10 cellular contexts compared by ENCODE assay signal in the genomic region with DNA sequence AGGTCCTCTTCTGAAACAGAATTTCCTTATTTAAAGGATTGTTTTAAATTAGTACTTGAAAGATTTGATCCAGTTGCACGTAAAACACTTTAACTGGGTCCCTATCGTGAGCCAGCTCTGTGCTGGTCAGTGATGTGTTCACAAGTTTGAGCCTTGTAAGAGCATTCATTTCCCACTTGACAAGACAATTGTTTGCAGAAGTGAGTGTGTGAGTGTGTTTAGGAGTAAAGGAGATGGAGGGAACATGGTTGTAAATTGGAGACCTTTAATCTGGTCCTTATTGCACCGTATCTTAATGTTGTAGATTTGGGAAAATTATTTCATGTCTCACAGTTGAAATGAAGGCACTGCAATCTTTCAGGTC. TPM values are rescaled to one million over a fixed set of nuclear protein-coding genes. Genes with fewer than 3 reads are reported as not detected.
A peak's percentile ranks its signal among the peaks of the same experiment; 100 is the strongest.
DNase-seq lines count a peak whose midpoint lies in the region; ATAC-seq and TF ChIP-seq lines count a peak whose summit lies in the region.
"Not testable (repeated sequence)": the region's sequence is repeated elsewhere in the genome, so short reads cannot be mapped to it uniquely, and the experiment has no call there.
"Had no signal": no experiment of that assay in that cellular context is flagged by ENCODE, and none has a peak within 500 bp of the region (broad histone marks: within the 10 kb centered on the region; RNA-seq: fewer than 3 reads in every experiment).

No MANE protein-coding gene starts in this region.

- H3K27me3 Mint-ChIP-seq in CD14-positive monocyte (ENCODE audit: low read depth in 3 of 3) = not testable (repeated sequence)
- H3K27me3 Mint-ChIP-seq in activated CD4-positive, alpha-beta T cell treated with anti-CD3 and anti-CD28 coated beads, Interleukin-2, amount 10 ng/mL, durations not matched to agents 7 days and 5 days = peaks cover 20% of the 10 kb centered on the region

- H3K27ac Mint-ChIP-seq in CD14-positive monocyte = peak overlapping the region in 6 of 7 donors; percentile 38 to 99 (median 97)
- peak overlapping the region; percentile 4 for H3K27ac Mint-ChIP-seq in activated CD4-positive, alpha-beta T cell treated with anti-CD3 and anti-CD28 coated beads, Interleukin-2, amount 10 ng/mL, durations not matched to agents 7 days and 5 days

- DNase-seq in CD14-positive monocyte (ENCODE audit: low spot score); activated CD4-positive, alpha-beta T cell treated with anti-CD3 and anti-CD28 coated beads, Interleukin-2, amount 10 ng/mL, durations not matched to agents 7 days and 5 days; left ventricle myocardium superior; omental fat pad (ENCODE audit: low spot score): not testable (repeated sequence)

- CTCF ChIA-PET in activated CD4-positive, alpha-beta T cell treated with anti-CD3 and anti-CD28 coated beads, Interleukin-2, amount 10 ng/mL, durations not matched to agents 7 days and 5 days (lab: Charles Lee) = not testable (repeated sequence)

- TF ChIP-seq CTCF in CD14-positive monocyte (IDR thresholded peaks at IDR 0.05); omental fat pad (IDR thresholded peaks at IDR 0.05): not testable (repeated sequence)

- H3K4me1 Mint-ChIP-seq in CD14-positive monocyte = peaks cover 20% of the 10 kb centered on the region
- H3K4me1 Mint-ChIP-seq in activated CD4-positive, alpha-beta T cell treated with anti-CD3 and anti-CD28 coated beads, Interleukin-2, amount 10 ng/mL, durations not matched to agents 7 days and 5 days = not testable (repeated sequence)

- H3K4me3 Mint-ChIP-seq in CD14-positive monocyte; activated CD4-positive, alpha-beta T cell treated with anti-CD3 and anti-CD28 coated beads, Interleukin-2, amount 10 ng/mL, durations not matched to agents 7 days and 5 days: not testable (repeated sequence)

- H3K36me3 Mint-ChIP-seq in CD14-positive monocyte = peaks cover 0 to 10% of the 10 kb centered on the region in 2 donors
- not testable (repeated sequence) for H3K36me3 Mint-ChIP-seq in activated CD4-positive, alpha-beta T cell treated with anti-CD3 and anti-CD28 coated beads, Interleukin-2, amount 10 ng/mL, durations not matched to agents 7 days and 5 days (ENCODE audit: low read depth)

- intact Hi-C loops in CD14-positive monocyte (cut with micrococcal nuclease) = loop anchor here in 1 of 2 donors (10.0 kb wide), 1 partner anchor 46 kb away; no protein-coding TSS in a partner anchor
- intact Hi-C loops in left ventricle myocardium superior (cut with micrococcal nuclease) = not testable (repeated sequence)

- ATAC-seq in GM18867 (IDR thresholded peaks at IDR 0.05; ENCODE audit: unreplicated experiment) = peak; percentile 25
- peak; percentile 23 for ATAC-seq in GM21528 (IDR thresholded peaks at IDR 0.05; ENCODE audit: low FRiP score, unreplicated experiment)
- peak; percentile 17 for ATAC-seq in HG02973 (IDR thresholded peaks at IDR 0.05; ENCODE audit: unreplicated experiment)
- peak; percentile 34 for ATAC-seq in HG03571 (IDR thresholded peaks at IDR 0.05; ENCODE audit: unreplicated experiment)
- ATAC-seq in left ventricle myocardium superior = peak; percentile 38
- ATAC-seq in omental fat pad (ENCODE audit: low FRiP score) = peak; percentile 32

- POLR2A ChIA-PET in activated CD4-positive, alpha-beta T cell treated with anti-CD3 and anti-CD28 coated beads, Interleukin-2, amount 10 ng/mL, durations not matched to agents 7 days and 5 days (lab: Charles Lee) = not testable (repeated sequence)

- H3K9me3 Mint-ChIP-seq in CD14-positive monocyte; activated CD4-positive, alpha-beta T cell treated with anti-CD3 and anti-CD28 coated beads, Interleukin-2, amount 10 ng/mL, durations not matched to agents 7 days and 5 days: not testable (repeated sequence)

RNA-seq across cellular contexts. Expression of a gene that starts 0.3 kb away (rescaled TPM):
- 1,000 to 10,000 TPM in 1 of 2 donors, 100 to 1,000 TPM in 1; 394 to 1,407 TPM for polyA plus RNA-seq in CD14-positive monocyte
- 10 to 100 TPM; 27.9 to 29.2 TPM for total RNA-seq in activated CD4-positive, alpha-beta T cell treated with anti-CD3 and anti-CD28 coated beads, Interleukin-2, amount 10 ng/mL, durations not matched to agents 7 days and 5 days
- total RNA-seq in left ventricle myocardium superior = 19.5 TPM
- total RNA-seq in omental fat pad = 10 to 100 TPM in 1 of 4 donors, 1 to 10 TPM in 2, not detected in 1; 1.6 to 50.9 (median 5.5) TPM
- total RNA-seq: chondrocyte had no signal

RNA-seq across cellular contexts. Expression of a gene that starts 59.2 kb away (rescaled TPM):
- polyA plus RNA-seq in CD14-positive monocyte = 1,000 to 10,000 TPM; 2,645 to 2,792 TPM
- 10 to 100 TPM; 51.4 to 55.9 TPM for total RNA-seq in activated CD4-positive, alpha-beta T cell treated with anti-CD3 and anti-CD28 coated beads, Interleukin-2, amount 10 ng/mL, durations not matched to agents 7 days and 5 days
- total RNA-seq in left ventricle myocardium superior (34.3 TPM), omental fat pad (10 to 100 TPM; 52.7 to 99.3 (median 57.4) TPM)
- total RNA-seq: chondrocyte, myocyte had no signal
